ENCODE assay signal across 1 cellular context in the genomic region with DNA sequence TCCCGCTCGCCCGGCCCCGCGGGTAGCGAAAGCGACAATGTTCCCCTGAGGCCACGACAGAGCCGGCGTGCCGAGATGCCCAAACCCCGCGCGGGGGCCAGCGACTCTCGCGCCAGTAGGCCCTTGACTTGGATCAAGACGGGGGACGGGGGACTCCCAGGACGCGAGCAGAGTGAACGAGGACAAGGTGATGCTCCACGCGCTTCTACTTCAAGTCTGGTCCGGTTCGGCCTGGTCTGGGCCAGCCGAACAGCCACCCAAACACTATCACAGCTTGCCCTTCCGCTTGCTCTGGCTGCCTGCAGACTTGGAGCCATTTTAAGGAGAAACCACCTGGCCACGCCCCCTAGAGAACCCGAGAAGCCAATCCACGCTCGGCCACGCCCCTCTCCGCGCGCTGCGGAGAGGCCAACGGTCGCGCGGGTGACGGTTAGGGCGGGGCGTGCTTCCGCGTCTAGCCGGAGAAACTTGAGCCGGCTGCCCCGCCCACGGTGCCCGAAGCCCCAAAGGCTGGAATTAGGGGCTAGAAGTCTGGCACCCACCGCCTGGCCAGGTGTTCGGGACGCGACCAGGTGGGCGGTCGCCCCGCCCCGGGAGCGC.
TF ChIP-seq lines count a peak whose summit lies in the region.

No MANE protein-coding gene starts in this region.

TF ChIP-seq in GM23338, 12 proteins besides CTCF, POLR2A, EP300 and RAD21 (continued from another document):
- TF ChIP-seq, protein P1, sequence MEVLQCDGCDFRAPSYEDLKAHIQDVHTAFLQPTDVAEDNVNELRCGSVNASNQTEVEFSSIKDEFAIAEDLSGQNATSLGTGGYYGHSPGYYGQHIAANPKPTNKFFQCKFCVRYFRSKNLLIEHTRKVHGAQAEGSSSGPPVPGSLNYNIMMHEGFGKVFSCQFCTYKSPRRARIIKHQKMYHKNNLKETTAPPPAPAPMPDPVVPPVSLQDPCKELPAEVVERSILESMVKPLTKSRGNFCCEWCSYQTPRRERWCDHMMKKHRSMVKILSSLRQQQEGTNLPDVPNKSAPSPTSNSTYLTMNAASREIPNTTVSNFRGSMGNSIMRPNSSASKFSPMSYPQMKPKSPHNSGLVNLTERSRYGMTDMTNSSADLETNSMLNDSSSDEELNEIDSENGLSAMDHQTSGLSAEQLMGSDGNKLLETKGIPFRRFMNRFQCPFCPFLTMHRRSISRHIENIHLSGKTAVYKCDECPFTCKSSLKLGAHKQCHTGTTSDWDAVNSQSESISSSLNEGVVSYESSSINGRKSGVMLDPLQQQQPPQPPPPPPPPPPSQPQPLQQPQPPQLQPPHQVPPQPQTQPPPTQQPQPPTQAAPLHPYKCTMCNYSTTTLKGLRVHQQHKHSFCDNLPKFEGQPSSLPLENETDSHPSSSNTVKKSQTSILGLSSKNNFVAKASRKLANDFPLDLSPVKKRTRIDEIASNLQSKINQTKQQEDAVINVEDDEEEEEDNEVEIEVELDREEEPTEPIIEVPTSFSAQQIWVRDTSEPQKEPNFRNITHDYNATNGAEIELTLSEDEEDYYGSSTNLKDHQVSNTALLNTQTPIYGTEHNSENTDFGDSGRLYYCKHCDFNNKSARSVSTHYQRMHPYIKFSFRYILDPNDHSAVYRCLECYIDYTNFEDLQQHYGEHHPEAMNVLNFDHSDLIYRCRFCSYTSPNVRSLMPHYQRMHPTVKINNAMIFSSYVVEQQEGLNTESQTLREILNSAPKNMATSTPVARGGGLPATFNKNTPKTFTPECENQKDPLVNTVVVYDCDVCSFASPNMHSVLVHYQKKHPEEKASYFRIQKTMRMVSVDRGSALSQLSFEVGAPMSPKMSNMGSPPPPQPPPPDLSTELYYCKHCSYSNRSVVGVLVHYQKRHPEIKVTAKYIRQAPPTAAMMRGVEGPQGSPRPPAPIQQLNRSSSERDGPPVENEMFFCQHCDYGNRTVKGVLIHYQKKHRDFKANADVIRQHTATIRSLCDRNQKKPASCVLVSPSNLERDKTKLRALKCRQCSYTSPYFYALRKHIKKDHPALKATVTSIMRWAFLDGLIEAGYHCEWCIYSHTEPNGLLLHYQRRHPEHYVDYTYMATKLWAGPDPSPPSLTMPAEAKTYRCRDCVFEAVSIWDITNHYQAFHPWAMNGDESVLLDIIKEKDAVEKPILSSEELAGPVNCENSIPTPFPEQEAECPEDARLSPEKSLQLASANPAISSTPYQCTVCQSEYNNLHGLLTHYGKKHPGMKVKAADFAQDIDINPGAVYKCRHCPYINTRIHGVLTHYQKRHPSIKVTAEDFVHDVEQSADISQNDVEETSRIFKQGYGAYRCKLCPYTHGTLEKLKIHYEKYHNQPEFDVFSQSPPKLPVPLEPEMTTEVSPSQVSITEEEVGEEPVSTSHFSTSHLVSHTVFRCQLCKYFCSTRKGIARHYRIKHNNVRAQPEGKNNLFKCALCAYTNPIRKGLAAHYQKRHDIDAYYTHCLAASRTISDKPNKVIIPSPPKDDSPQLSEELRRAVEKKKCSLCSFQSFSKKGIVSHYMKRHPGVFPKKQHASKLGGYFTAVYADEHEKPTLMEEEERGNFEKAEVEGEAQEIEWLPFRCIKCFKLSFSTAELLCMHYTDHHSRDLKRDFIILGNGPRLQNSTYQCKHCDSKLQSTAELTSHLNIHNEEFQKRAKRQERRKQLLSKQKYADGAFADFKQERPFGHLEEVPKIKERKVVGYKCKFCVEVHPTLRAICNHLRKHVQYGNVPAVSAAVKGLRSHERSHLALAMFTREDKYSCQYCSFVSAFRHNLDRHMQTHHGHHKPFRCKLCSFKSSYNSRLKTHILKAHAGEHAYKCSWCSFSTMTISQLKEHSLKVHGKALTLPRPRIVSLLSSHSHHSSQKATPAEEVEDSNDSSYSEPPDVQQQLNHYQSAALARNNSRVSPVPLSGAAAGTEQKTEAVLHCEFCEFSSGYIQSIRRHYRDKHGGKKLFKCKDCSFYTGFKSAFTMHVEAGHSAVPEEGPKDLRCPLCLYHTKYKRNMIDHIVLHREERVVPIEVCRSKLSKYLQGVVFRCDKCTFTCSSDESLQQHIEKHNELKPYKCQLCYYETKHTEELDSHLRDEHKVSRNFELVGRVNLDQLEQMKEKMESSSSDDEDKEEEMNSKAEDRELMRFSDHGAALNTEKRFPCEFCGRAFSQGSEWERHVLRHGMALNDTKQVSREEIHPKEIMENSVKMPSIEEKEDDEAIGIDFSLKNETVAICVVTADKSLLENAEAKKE (CRISPR knock-in tag; IDR thresholded peaks at IDR 0.05) = no peak
- TF ChIP-seq, protein P2, sequence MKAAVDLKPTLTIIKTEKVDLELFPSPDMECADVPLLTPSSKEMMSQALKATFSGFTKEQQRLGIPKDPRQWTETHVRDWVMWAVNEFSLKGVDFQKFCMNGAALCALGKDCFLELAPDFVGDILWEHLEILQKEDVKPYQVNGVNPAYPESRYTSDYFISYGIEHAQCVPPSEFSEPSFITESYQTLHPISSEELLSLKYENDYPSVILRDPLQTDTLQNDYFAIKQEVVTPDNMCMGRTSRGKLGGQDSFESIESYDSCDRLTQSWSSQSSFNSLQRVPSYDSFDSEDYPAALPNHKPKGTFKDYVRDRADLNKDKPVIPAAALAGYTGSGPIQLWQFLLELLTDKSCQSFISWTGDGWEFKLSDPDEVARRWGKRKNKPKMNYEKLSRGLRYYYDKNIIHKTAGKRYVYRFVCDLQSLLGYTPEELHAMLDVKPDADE (IDR thresholded peaks at IDR 0.05) = peak; percentile 79
- TF ChIP-seq STAT1 (IDR thresholded peaks at IDR 0.05; ENCODE audit: unreplicated experiment) = no peak
- TF ChIP-seq NANOG (IDR thresholded peaks at IDR 0.05; ENCODE audit: borderline replicate concordance) = no peak
- peak; percentile 100 for TF ChIP-seq POLR2AphosphoS5 (IDR thresholded peaks at IDR 0.05; ENCODE audit: low read depth)
- peak; percentile 85 for TF ChIP-seq CREB1 (CRISPR knock-in tag; IDR thresholded peaks at IDR 0.05; ENCODE audit: low read depth)
